In the genomic region with DNA sequence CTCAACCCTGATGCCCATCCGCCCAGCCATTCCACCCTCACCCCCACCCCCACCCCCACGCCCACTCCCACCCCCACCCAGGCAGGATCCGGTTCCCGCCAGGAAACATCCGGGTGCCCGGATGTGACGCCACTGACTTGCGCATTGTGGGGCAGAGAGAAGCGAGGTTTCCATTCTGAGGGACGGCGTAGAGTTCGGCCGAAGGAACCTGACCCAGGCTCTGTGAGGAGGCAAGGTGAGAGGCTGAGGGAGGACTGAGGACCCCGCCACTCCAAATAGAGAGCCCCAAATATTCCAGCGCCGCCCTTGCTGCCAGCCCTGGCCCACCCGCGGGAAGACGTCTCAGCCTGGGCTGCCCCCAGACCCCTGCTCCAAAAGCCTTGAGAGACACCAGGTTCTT, we compare ENCODE assay signal across 23 cellular contexts. TPM values are rescaled to one million over a fixed set of nuclear protein-coding genes. Genes with fewer than 3 reads are reported as not detected.
"Had no signal": no experiment of that assay in that cellular context is flagged by ENCODE, and none has a peak within 500 bp of the region (broad histone marks: within the 10 kb centered on the region; RNA-seq: fewer than 3 reads in every experiment).

A gene with protein sequence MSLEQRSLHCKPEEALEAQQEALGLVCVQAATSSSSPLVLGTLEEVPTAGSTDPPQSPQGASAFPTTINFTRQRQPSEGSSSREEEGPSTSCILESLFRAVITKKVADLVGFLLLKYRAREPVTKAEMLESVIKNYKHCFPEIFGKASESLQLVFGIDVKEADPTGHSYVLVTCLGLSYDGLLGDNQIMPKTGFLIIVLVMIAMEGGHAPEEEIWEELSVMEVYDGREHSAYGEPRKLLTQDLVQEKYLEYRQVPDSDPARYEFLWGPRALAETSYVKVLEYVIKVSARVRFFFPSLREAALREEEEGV (plus strand): TSS at position 154 of the 400 bp plus-strand sequence. CDS start 3,106 bp downstream, outside the sequence.

- DNase-seq: activated CD4-positive, alpha-beta memory T cell treated with anti-CD3 and anti-CD28 coated beads, Interleukin-2, amount 10 ng/mL, durations not matched to agents 7 days and 5 days; activated CD4-positive, alpha-beta T cell treated with anti-CD3 and anti-CD28 coated beads, Interleukin-2, amount 10 ng/mL, durations not matched to agents 7 days and 5 days; activated CD4-positive, CD25-positive, alpha-beta regulatory T cell; activated gamma-delta T cell treated with Interleukin-2 at 50 U/mL for 16 hours; activated naive CD4-positive, alpha-beta T cell treated with anti-CD3 and anti-CD28 coated beads, Interleukin-2, amount 10 ng/mL, durations not matched to agents 7 days and 5 days; activated naive CD8-positive, alpha-beta T cell treated with anti-CD3 and anti-CD28 coated beads for 36 hours; activated T-cell treated with anti-CD3 and anti-CD28 coated beads for 4 hours; activated T-cell treated with anti-CD3 and anti-CD28 coated beads, Interleukin-2, amount 50 U/mL, for 48 hours; cerebellar nuclear complex; NCI-H1105 treated with DMSO at 0.1 percent for 48 hours; NCI-H1694 treated with DMSO at 0.1 percent for 48 hours; NCI-H526; NCI-H774; T-cell; T-helper 2 cell had no signal

- H3K27ac Mint-ChIP-seq: activated CD4-positive, alpha-beta memory T cell treated with anti-CD3 and anti-CD28 coated beads, Interleukin-2, amount 10 ng/mL, durations not matched to agents 7 days and 5 days; activated CD4-positive, alpha-beta T cell treated with anti-CD3 and anti-CD28 coated beads, Interleukin-2, amount 10 ng/mL, durations not matched to agents 7 days and 5 days; activated naive CD4-positive, alpha-beta T cell treated with anti-CD3 and anti-CD28 coated beads, Interleukin-2, amount 10 ng/mL, durations not matched to agents 7 days and 5 days; activated naive CD8-positive, alpha-beta T cell treated with anti-CD3 and anti-CD28 coated beads for 36 hours; activated T-helper 17 cell treated with anti-CD3 and anti-CD28 coated beads, Interleukin-2, amount 50 U/mL, for 72 hours; T-cell had no signal

- H3K27ac ChIP-seq: SK-N-MC, VCaP had no signal

- H3K36me3 Mint-ChIP-seq: activated naive CD4-positive, alpha-beta T cell treated with anti-CD3 and anti-CD28 coated beads, Interleukin-2, amount 10 ng/mL, durations not matched to agents 7 days and 5 days; activated naive CD8-positive, alpha-beta T cell treated with anti-CD3 and anti-CD28 coated beads for 36 hours; T-cell had no signal

- H3K4me1 Mint-ChIP-seq: activated CD4-positive, alpha-beta memory T cell treated with anti-CD3 and anti-CD28 coated beads, Interleukin-2, amount 10 ng/mL, durations not matched to agents 7 days and 5 days; activated CD4-positive, alpha-beta T cell treated with anti-CD3 and anti-CD28 coated beads, Interleukin-2, amount 10 ng/mL, durations not matched to agents 7 days and 5 days; activated naive CD4-positive, alpha-beta T cell treated with anti-CD3 and anti-CD28 coated beads, Interleukin-2, amount 10 ng/mL, durations not matched to agents 7 days and 5 days; activated naive CD8-positive, alpha-beta T cell treated with anti-CD3 and anti-CD28 coated beads for 36 hours; activated T-helper 17 cell treated with anti-CD3 and anti-CD28 coated beads, Interleukin-2, amount 50 U/mL, for 72 hours; T-cell had no signal

- H3K27me3 Mint-ChIP-seq: activated naive CD8-positive, alpha-beta T cell treated with anti-CD3 and anti-CD28 coated beads for 36 hours had no signal

- H3K4me3 Mint-ChIP-seq: activated CD4-positive, alpha-beta memory T cell treated with anti-CD3 and anti-CD28 coated beads, Interleukin-2, amount 10 ng/mL, durations not matched to agents 7 days and 5 days; activated CD4-positive, alpha-beta T cell treated with anti-CD3 and anti-CD28 coated beads, Interleukin-2, amount 10 ng/mL, durations not matched to agents 7 days and 5 days; activated naive CD4-positive, alpha-beta T cell treated with anti-CD3 and anti-CD28 coated beads, Interleukin-2, amount 10 ng/mL, durations not matched to agents 7 days and 5 days; activated naive CD8-positive, alpha-beta T cell treated with anti-CD3 and anti-CD28 coated beads for 36 hours; activated T-helper 17 cell treated with anti-CD3 and anti-CD28 coated beads, Interleukin-2, amount 50 U/mL, for 72 hours; T-cell had no signal

- H3K9me3 Mint-ChIP-seq: activated CD4-positive, alpha-beta memory T cell treated with anti-CD3 and anti-CD28 coated beads, Interleukin-2, amount 10 ng/mL, durations not matched to agents 7 days and 5 days; activated CD4-positive, alpha-beta T cell treated with anti-CD3 and anti-CD28 coated beads, Interleukin-2, amount 10 ng/mL, durations not matched to agents 7 days and 5 days; activated naive CD4-positive, alpha-beta T cell treated with anti-CD3 and anti-CD28 coated beads, Interleukin-2, amount 10 ng/mL, durations not matched to agents 7 days and 5 days; activated naive CD8-positive, alpha-beta T cell treated with anti-CD3 and anti-CD28 coated beads for 36 hours; activated T-helper 17 cell treated with anti-CD3 and anti-CD28 coated beads, Interleukin-2, amount 50 U/mL, for 72 hours; T-cell had no signal

- H3K4me3 ChIP-seq: SK-N-MC had no signal

RNA-seq across cellular contexts. Expression of the gene that starts here (rescaled TPM):
- total RNA-seq: activated CD4-positive, alpha-beta memory T cell treated with anti-CD3 and anti-CD28 coated beads, Interleukin-2, amount 10 ng/mL, durations not matched to agents 7 days and 5 days; activated CD4-positive, alpha-beta T cell treated with anti-CD3 and anti-CD28 coated beads, Interleukin-2, amount 10 ng/mL, durations not matched to agents 7 days and 5 days; activated CD8-positive, alpha-beta memory T cell treated with anti-CD3 and anti-CD28 coated beads for 36 hours; activated naive CD8-positive, alpha-beta T cell treated with anti-CD3 and anti-CD28 coated beads for 36 hours; activated T-helper 17 cell treated with anti-CD3 and anti-CD28 coated beads, Interleukin-2, amount 50 U/mL, for 72 hours; cardiac septum; OCI-LY7; Right ventricle myocardium inferior; T-cell had no signal
- polyA plus RNA-seq: adipose tissue had no signal
